In genomic region chr7:120920034-120920433, GRCh38 we compare ENCODE assay signal across 17 cellular contexts. TPM values are rescaled to one million over a fixed set of nuclear protein-coding genes. Genes with fewer than 3 reads are reported as not detected.
DNase-seq lines count a peak whose midpoint lies in the region; TF ChIP-seq lines count a peak whose summit lies in the region.
"Had no signal": no experiment of that assay in that cellular context is flagged by ENCODE, and none has a peak within 500 bp of the region (broad histone marks: within the 10 kb centered on the region; RNA-seq: fewer than 3 reads in every experiment).

No MANE protein-coding gene starts in this region.

- intact Hi-C loops in CD4-positive, alpha-beta memory T cell (cut with micrococcal nuclease) = no loop called here

- H3K9me3 Mint-ChIP-seq in nephron = no peaks in the 10 kb centered on the region
- H3K9me3 Mint-ChIP-seq in CD4-positive, alpha-beta memory T cell = peaks cover 0 to 1% (median 0%) of the 10 kb centered on the region in 8 donors
- H3K9me3 Mint-ChIP-seq: CD4-positive, CD25-positive, alpha-beta regulatory T cell; CD8-positive, alpha-beta T cell had no signal

- H3F3A ChIP-seq in smooth muscle cell (ENCODE audit: low read depth) = no peaks in the 10 kb centered on the region

- POLR2A ChIA-PET in CD4-positive, alpha-beta memory T cell (lab: Charles Lee; ENCODE audit: partially characterized antibody) = no interaction called here

- H3K36me3 ChIP-seq in SJCRH30 (no peaks in the 10 kb centered on the region), smooth muscle cell (ENCODE audit: low read depth) (no peaks in the 10 kb centered on the region)
- H3K36me3 ChIP-seq in CD4-positive, alpha-beta memory T cell (ENCODE audit: insufficient read depth, low read length) = no peaks in the 10 kb centered on the region
- H3K36me3 ChIP-seq: BE2C, BLaER1 had no signal

- no peaks in the 10 kb centered on the region for H4K20me1 ChIP-seq in smooth muscle cell (ENCODE audit: low read depth)
- H4K20me1 ChIP-seq: BLaER1 had no signal

- H3K9me3 ChIP-seq in SJCRH30 (replicated peaks) (peaks cover 3% of the 10 kb centered on the region; the same call in 1 of the 2 replicates), smooth muscle cell (replicated peaks; ENCODE audit: low read depth) (no peaks in the 10 kb centered on the region)
- no peaks in the 10 kb centered on the region for H3K9me3 ChIP-seq in CD4-positive, alpha-beta memory T cell (ENCODE audit: control insufficient read depth in 1 of 2, low read length in 2 of 2)
- H3K9me3 ChIP-seq: BE2C, BLaER1, Caco-2 had no signal

- no peak overlapping the region for H3K9ac ChIP-seq in smooth muscle cell (ENCODE audit: low read depth)
- H3K9ac ChIP-seq: BLaER1 had no signal

- no peaks in the 10 kb centered on the region for H3K36me3 Mint-ChIP-seq in nephron (ENCODE audit: low read depth)
- no peaks in the 10 kb centered on the region for H3K36me3 Mint-ChIP-seq in CD4-positive, alpha-beta memory T cell
- H3K36me3 Mint-ChIP-seq: CD14-positive monocyte; CD4-positive, CD25-positive, alpha-beta regulatory T cell; CD8-positive, alpha-beta T cell had no signal

- no peak overlapping the region for H3K4me3 Mint-ChIP-seq in nephron
- H3K4me3 Mint-ChIP-seq in CD4-positive, alpha-beta memory T cell = no peak overlapping the region
- H3K4me3 Mint-ChIP-seq: CD14-positive monocyte; CD4-positive, CD25-positive, alpha-beta regulatory T cell; CD8-positive, alpha-beta T cell had no signal

- TF ChIP-seq CTCF in nephron (IDR thresholded peaks at IDR 0.05; ENCODE audit: unreplicated experiment in 3 of 3) (no peak), smooth muscle cell (IDR thresholded peaks at IDR 0.05; ENCODE audit: borderline replicate concordance, insufficient read depth, poor library complexity, severe bottlenecking) (no peak)

- H3K4me3 ChIP-seq in SJCRH30 = no peak overlapping the region
- no peak overlapping the region for H3K4me3 ChIP-seq in smooth muscle cell
- no peak overlapping the region for H3K4me3 ChIP-seq in CD4-positive, alpha-beta memory T cell (ENCODE audit: low read length in 2 of 2)
- H3K4me3 ChIP-seq: BLaER1 had no signal

- H3K27me3 Mint-ChIP-seq in nephron (ENCODE audit: low read depth) = peaks cover 5% of the 10 kb centered on the region
- H3K27me3 Mint-ChIP-seq in CD4-positive, alpha-beta memory T cell = peaks cover 3 to 5% of the 10 kb centered on the region in 2 donors

- CTCF ChIA-PET in CD4-positive, alpha-beta memory T cell (lab: Charles Lee; ENCODE audit: partially characterized antibody) = interaction anchor here (0.5 kb wide), 1 partner anchor 1074 kb away, joined by 3 read pairs; no protein-coding TSS in a partner anchor

- H3K27ac ChIP-seq in SJCRH30 = peak overlapping the region; percentile 88
- no peak overlapping the region for H3K27ac ChIP-seq in smooth muscle cell (ENCODE audit: low read depth)
- H3K27ac ChIP-seq in CD4-positive, alpha-beta memory T cell (ENCODE audit: low read depth, low read length) = no peak overlapping the region
- H3K27ac ChIP-seq: BLaER1 had no signal

- WGBS in smooth muscle cell (ENCODE audit: low lambda C conversion rate) = 96% methylated on average over 2 of the region's 2 CpGs

- H3K4me2 ChIP-seq in smooth muscle cell = no peak overlapping the region
- H3K4me2 ChIP-seq: BLaER1 had no signal

- peaks cover 48% of the 10 kb centered on the region for H3K4me1 Mint-ChIP-seq in nephron
- no peaks in the 10 kb centered on the region for H3K4me1 Mint-ChIP-seq in CD4-positive, alpha-beta memory T cell
- H3K4me1 Mint-ChIP-seq: CD14-positive monocyte; CD4-positive, CD25-positive, alpha-beta regulatory T cell had no signal

- peak overlapping the region; percentile 45 for H2AFZ ChIP-seq in smooth muscle cell (ENCODE audit: low read depth)

- H3K27me3 ChIP-seq in SJCRH30 (no peaks in the 10 kb centered on the region), smooth muscle cell (ENCODE audit: low read depth) (no peaks in the 10 kb centered on the region)
- no peaks in the 10 kb centered on the region for H3K27me3 ChIP-seq in CD4-positive, alpha-beta memory T cell (ENCODE audit: insufficient read depth, low read length)
- H3K27me3 ChIP-seq: BE2C, BLaER1 had no signal

- peak overlapping the region; percentile 10 to 66 (median 30) for H3K27ac Mint-ChIP-seq in nephron
- H3K27ac Mint-ChIP-seq in CD4-positive, alpha-beta memory T cell = no peak overlapping the region
- H3K27ac Mint-ChIP-seq: CD14-positive monocyte; CD4-positive, CD25-positive, alpha-beta regulatory T cell; CD8-positive, alpha-beta T cell had no signal

- DNase-seq in SJCRH30 (peak in 1 of 2 experiments; percentile 67), smooth muscle cell (lab: John Stamatoyannopoulos, UW; ENCODE audit: unreplicated experiment) (no peak)
- DNase-seq in stimulated activated CD4-positive, alpha-beta T cell treated with anti-CD3 and anti-CD28 coated beads, Interleukin-2, amount 100 ng/mL, for 48 hours = no peak
- DNase-seq in CD4-positive, alpha-beta memory T cell = no peak
- DNase-seq: 8988T; ACHN; BE2C; C1 segment of cervical spinal cord; Caco-2; Calu3; CD4-positive, CD25-positive, alpha-beta regulatory T cell; CD8-positive, alpha-beta T cell; DMS79 treated with DMSO at 0.1 percent for 48 hours; GF-D8 had no signal

- H3K79me2 ChIP-seq in smooth muscle cell (ENCODE audit: low read depth) = no peaks in the 10 kb centered on the region

- peaks cover 65% of the 10 kb centered on the region for H3K4me1 ChIP-seq in SJCRH30
- H3K4me1 ChIP-seq in smooth muscle cell (ENCODE audit: low read depth) = no peaks in the 10 kb centered on the region
- no peaks in the 10 kb centered on the region for H3K4me1 ChIP-seq in CD4-positive, alpha-beta memory T cell (ENCODE audit: insufficient read depth, low read length)
- H3K4me1 ChIP-seq: BE2C, BLaER1, Caco-2 had no signal

RNA-seq across cellular contexts. Expression of gene ING3, which starts 30.5 kb away (rescaled TPM):
- 28.4 and 40.1 TPM in 2 replicates for total RNA-seq in SJCRH30 (2014; rRNA removed; shearing (Covaris generic))
- total RNA-seq in smooth muscle cell = 11.8 and 23.1 TPM in 2 replicates
- polyA plus RNA-seq in smooth muscle cell = 8.4 and 12.4 TPM in 2 replicates
- total RNA-seq in CD4-positive, alpha-beta memory T cell = 10 to 100 TPM; 24.1 to 26.5 TPM
- 10 to 100 TPM; 29.7 to 32.2 TPM for polyA plus RNA-seq in CD4-positive, alpha-beta memory T cell

Comparison
In these comparisons a context has a peak if more than half of its experiments do, and no peak if none do; other contexts are left out.
1. H3K27ac Mint-ChIP-seq: peak in nephron (3 of 3); none in CD4-positive, alpha-beta memory T cell (0 of 7).